In the genomic region with DNA sequence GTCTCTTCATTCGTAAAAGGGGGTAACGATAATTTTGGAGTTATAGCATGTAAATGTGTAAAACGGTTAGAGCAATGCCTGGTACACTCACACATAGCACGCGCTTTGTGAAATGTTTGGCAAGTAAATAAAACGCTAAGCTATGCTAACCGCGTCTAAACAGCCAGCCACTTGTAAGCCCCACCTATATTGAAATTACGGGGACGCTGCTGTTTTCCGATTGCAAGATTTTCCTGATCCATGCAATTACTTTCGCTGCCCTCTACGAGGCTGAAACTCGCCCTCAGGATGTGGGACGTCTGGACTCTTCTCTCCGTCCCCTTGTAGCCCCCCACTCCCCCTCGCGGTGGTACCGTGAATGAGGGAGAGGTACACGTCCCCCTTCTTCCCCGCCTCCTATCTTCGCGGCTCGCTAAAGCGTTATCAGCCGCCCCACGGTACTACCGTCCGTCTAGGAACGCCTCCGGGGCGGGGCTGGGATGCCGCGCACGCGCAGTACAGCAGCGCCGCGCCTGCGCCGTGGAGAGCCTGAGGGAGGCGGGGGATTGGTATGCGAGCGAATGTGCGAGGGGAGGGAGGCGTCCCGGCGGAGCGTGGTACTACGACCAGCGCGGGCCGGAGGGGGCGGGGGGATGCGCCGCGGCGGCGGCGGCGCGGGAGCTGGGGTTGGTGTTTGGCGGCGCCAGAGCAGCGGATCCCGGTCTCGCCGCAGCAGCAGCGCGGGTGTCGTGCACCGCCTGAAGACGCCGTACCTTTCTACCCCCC, we compare ENCODE assay signal across 1 cellular context.
A peak's percentile ranks its signal among the peaks of the same experiment; 100 is the strongest.
TF ChIP-seq lines count a peak whose summit lies in the region.

Gene STIM2 (plus strand): TSS at position 685 of the 765 bp plus-strand sequence.

TF ChIP-seq in HepG2, 621 proteins besides CTCF, POLR2A, EP300 and RAD21 (continued from another document and continues in another):
- TF ChIP-seq, protein P1, sequence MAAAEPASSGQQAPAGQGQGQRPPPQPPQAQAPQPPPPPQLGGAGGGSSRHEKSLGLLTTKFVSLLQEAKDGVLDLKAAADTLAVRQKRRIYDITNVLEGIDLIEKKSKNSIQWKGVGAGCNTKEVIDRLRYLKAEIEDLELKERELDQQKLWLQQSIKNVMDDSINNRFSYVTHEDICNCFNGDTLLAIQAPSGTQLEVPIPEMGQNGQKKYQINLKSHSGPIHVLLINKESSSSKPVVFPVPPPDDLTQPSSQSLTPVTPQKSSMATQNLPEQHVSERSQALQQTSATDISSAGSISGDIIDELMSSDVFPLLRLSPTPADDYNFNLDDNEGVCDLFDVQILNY (CRISPR knock-in tag; conservative IDR thresholded peaks at IDR 0.05): 0 out of 2 replicates have a peak, but pooled peaks have one; percentile 10
- TF ChIP-seq NFATC3 (CRISPR knock-in tag; IDR thresholded peaks at IDR 0.05) (no peak), NCOR1 (IDR thresholded peaks at IDR 0.05; ENCODE audit: borderline replicate concordance, low read length) (no peak), ZMYM2 (CRISPR knock-in tag; IDR thresholded peaks at IDR 0.05) (no peak), ZNF570 (CRISPR knock-in tag; IDR thresholded peaks at IDR 0.05; ENCODE audit: borderline replicate concordance) (no peak), ZFP36 (IDR thresholded peaks at IDR 0.05; ENCODE audit: borderline replicate concordance, low read depth, low read length, partially characterized antibody) (no peak), MTA3 (CRISPR knock-in tag; IDR thresholded peaks at IDR 0.05) (no peak), ZNF713 (CRISPR knock-in tag; IDR thresholded peaks at IDR 0.05) (no peak), ZNF768 (CRISPR knock-in tag; IDR thresholded peaks at IDR 0.05) (no peak), ATAD3A (CRISPR knock-in tag; IDR thresholded peaks at IDR 0.05) (no peak), ZNF75D (CRISPR knock-in tag; IDR thresholded peaks at IDR 0.05; ENCODE audit: borderline replicate concordance) (no peak), HNRNPL (IDR thresholded peaks at IDR 0.05; ENCODE audit: low read depth, low read length) (no peak), ZNF292 (CRISPR knock-in tag; IDR thresholded peaks at IDR 0.05; ENCODE audit: borderline replicate concordance, low read depth) (no peak; the same call in 1 of the 2 replicates), ZBTB20 (CRISPR knock-in tag; IDR thresholded peaks at IDR 0.05; ENCODE audit: borderline replicate concordance, low read depth) (no peak; the same call in 1 of the 2 replicates), KLF15 (CRISPR knock-in tag; IDR thresholded peaks at IDR 0.05; ENCODE audit: borderline replicate concordance) (no peak), RBFOX2 (IDR thresholded peaks at IDR 0.05; ENCODE audit: low read depth, low read length) (peak; percentile 80), SNAPC2 (CRISPR knock-in tag; IDR thresholded peaks at IDR 0.05) (no peak), SAFB2 (CRISPR knock-in tag; IDR thresholded peaks at IDR 0.05; ENCODE audit: borderline replicate concordance, low read depth) (no peak; the same call in 1 of the 2 replicates), ZNF746 (CRISPR knock-in tag; IDR thresholded peaks at IDR 0.05) (no peak; the same call in 1 of the 2 replicates), SNAPC4 (CRISPR knock-in tag; IDR thresholded peaks at IDR 0.05) (0 out of 2 replicates have a peak, but pooled peaks have one; percentile 66), MIXL1 (CRISPR knock-in tag; IDR thresholded peaks at IDR 0.05) (0 out of 2 replicates have a peak, but pooled peaks have one; percentile 46), ZNF382 (CRISPR knock-in tag; IDR thresholded peaks at IDR 0.05; ENCODE audit: borderline replicate concordance) (no peak), KMT2A (CRISPR knock-in tag; IDR thresholded peaks at IDR 0.05) (0 out of 2 replicates have a peak, but pooled peaks have one; percentile 26), EZH2 (conservative IDR thresholded peaks at IDR 0.05; ENCODE audit: low read depth, low read length) (no peak), CERS6 (CRISPR knock-in tag; IDR thresholded peaks at IDR 0.05) (no peak), ADNP (CRISPR knock-in tag; IDR thresholded peaks at IDR 0.05) (no peak), NONO (IDR thresholded peaks at IDR 0.05) (no peak), NONO (CRISPR knock-in tag; conservative IDR thresholded peaks at IDR 0.05) (peak; percentile 97), CENPX (CRISPR knock-in tag; IDR thresholded peaks at IDR 0.05) (no peak), JARID2 (CRISPR knock-in tag; IDR thresholded peaks at IDR 0.05; ENCODE audit: insufficient replicate concordance) (no peak), KLF12 (CRISPR knock-in tag; IDR thresholded peaks at IDR 0.05; ENCODE audit: borderline replicate concordance) (no peak), TRIM22 (IDR thresholded peaks at IDR 0.05) (no peak), SATB2 (CRISPR knock-in tag; IDR thresholded peaks at IDR 0.05) (no peak), SKI (IDR thresholded peaks at IDR 0.05; ENCODE audit: partially characterized antibody) (no peak), ETV6 (CRISPR knock-in tag; conservative IDR thresholded peaks at IDR 0.05) (no peak), RERE (CRISPR knock-in tag; IDR thresholded peaks at IDR 0.05; ENCODE audit: low read depth) (no peak), ATF7-NPFF (CRISPR knock-in tag; IDR thresholded peaks at IDR 0.05; ENCODE audit: low read depth) (peak; percentile 86), ZNF12 (CRISPR knock-in tag; IDR thresholded peaks at IDR 0.05) (no peak), PTBP1 (IDR thresholded peaks at IDR 0.05; ENCODE audit: low read depth, low read length, poor library complexity, severe bottlenecking) (no peak), ZNF83 (CRISPR knock-in tag; IDR thresholded peaks at IDR 0.05; ENCODE audit: borderline replicate concordance) (no peak), ZNF580 (CRISPR knock-in tag; IDR thresholded peaks at IDR 0.05; ENCODE audit: borderline replicate concordance, low read depth) (no peak), SIX4 (CRISPR knock-in tag; IDR thresholded peaks at IDR 0.05) (no peak), TOPORS (CRISPR knock-in tag; IDR thresholded peaks at IDR 0.05) (0 out of 2 replicates have a peak, but pooled peaks have one; percentile 20), ZNF180 (CRISPR knock-in tag; IDR thresholded peaks at IDR 0.05; ENCODE audit: borderline replicate concordance, low read depth) (no peak), POGZ (CRISPR knock-in tag; IDR thresholded peaks at IDR 0.05) (peak; percentile 80), TOE1 (CRISPR knock-in tag; IDR thresholded peaks at IDR 0.05) (no peak; the same call in 1 of the 2 replicates), ZNF136 (CRISPR knock-in tag; IDR thresholded peaks at IDR 0.05; ENCODE audit: low read depth) (peak; percentile 25; the same call in 1 of the 2 replicates), FUBP1 (CRISPR knock-in tag; IDR thresholded peaks at IDR 0.05; ENCODE audit: borderline replicate concordance) (no peak), GZF1 (CRISPR knock-in tag; IDR thresholded peaks at IDR 0.05) (0 out of 2 replicates have a peak, but pooled peaks have one; percentile 50)
- TF ChIP-seq, protein P2, sequence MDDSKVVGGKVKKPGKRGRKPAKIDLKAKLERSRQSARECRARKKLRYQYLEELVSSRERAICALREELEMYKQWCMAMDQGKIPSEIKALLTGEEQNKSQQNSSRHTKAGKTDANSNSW (CRISPR knock-in tag; IDR thresholded peaks at IDR 0.05; ENCODE audit: borderline replicate concordance): no peak
